Comparison of ENCODE assay signal across 15 cellular contexts in the genomic region with DNA sequence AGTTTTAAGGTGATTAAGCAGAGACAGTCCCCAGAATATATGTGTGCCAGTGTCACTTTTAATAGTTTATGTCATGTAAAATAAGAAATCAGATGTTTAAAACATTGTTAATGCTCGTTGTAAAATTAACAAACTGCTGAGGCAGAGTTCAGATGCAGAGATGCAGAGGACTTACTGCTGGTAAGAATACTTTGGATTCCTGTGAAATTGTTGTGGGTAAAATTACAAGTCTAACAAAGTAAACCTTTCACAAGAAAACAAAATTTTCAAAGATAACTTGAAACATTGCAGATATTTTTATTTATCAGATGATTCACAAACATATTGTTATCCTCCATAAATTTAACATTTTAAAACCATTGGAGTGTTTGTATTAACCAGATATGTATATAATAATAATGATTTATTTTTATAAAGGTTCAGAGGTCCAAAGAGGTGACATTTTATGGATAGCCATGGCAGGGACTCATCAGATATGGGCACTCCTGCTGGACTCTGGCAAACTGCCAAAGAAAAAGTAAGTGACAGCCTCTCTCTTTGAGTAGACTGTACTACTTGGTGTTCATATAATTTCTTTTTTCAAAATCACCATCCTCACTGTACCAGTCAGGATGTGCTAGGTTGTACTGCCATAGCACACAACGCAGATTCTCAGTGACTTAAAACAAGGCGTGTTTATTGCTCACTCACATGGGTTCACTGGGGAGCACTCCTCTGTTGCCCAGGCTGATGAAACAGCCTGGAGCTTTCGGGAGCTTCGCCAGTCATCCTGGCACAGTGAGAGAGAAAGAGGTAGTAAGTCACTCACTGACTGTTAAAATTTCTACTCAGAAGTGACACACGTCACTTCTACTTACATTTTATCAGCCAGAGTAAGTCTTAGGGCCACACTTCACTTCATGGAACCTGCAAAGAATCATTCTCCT. TPM values are rescaled to one million over a fixed set of nuclear protein-coding genes. Genes with fewer than 3 reads are reported as not detected.
DNase-seq lines count a peak whose midpoint lies in the region; ATAC-seq and TF ChIP-seq lines count a peak whose summit lies in the region.
"Had no signal": no experiment of that assay in that cellular context is flagged by ENCODE, and none has a peak within 500 bp of the region (broad histone marks: within the 10 kb centered on the region; RNA-seq: fewer than 3 reads in every experiment).

No MANE protein-coding gene starts in this region.

- no TSS peak for BruUV-seq in A673 (replicated peaks; lab: Mats Ljungman, UMichigan)

- no peak overlapping the region; the same call in 1 of the 2 replicates for H3K4me3 Mint-ChIP-seq in HFFc6
- no peak overlapping the region for H3K4me3 Mint-ChIP-seq in natural killer cell treated with Interleukin-12 subunit alpha and Interleukin-12 subunit beta and Interleukin-15 and Interleukin-18, amount 100 ng/mL, for 72 hours
- H3K4me3 Mint-ChIP-seq: effector memory CD8-positive, alpha-beta T cell; IgD-negative memory B cell had no signal

- TF ChIP-seq CTCF in A673 (conservative IDR thresholded peaks at IDR 0.05; ENCODE audit: low read depth, low read length) (no peak), HFFc6 (IDR thresholded peaks at IDR 0.05) (no peak), brain microvascular endothelial cell (IDR thresholded peaks at IDR 0.05; ENCODE audit: low read depth, low read length, missing control alignments) (no peak), right atrium auricular region (IDR thresholded peaks at IDR 0.05) (no peak), foreskin fibroblast (IDR thresholded peaks at IDR 0.05; ENCODE audit: low read depth, low read length) (no peak)

- peaks cover 17% of the 10 kb centered on the region for H3K4me1 ChIP-seq in A673 (ENCODE audit: insufficient read depth, low read length, poor library complexity, severe bottlenecking)
- peaks cover 0 to 30% of the 10 kb centered on the region in 2 donors for H3K4me1 ChIP-seq in right atrium auricular region
- H3K4me1 ChIP-seq: thyroid gland had no signal

- H3K9me3 ChIP-seq in A673 (ENCODE audit: low read depth, low read length, poor library complexity, severe bottlenecking) (no peaks in the 10 kb centered on the region), right atrium auricular region (no peaks in the 10 kb centered on the region)
- H3K9me3 ChIP-seq: psoas muscle, thyroid gland had no signal

- H3K27me3 ChIP-seq in A673 (replicated peaks; ENCODE audit: insufficient read depth, low read depth, low read length, poor library complexity) = no peaks in the 10 kb centered on the region
- no peaks in the 10 kb centered on the region for H3K27me3 ChIP-seq in brain microvascular endothelial cell (replicated peaks)
- H3K27me3 ChIP-seq in right atrium auricular region = no peaks in the 10 kb centered on the region
- H3K27me3 ChIP-seq: thyroid gland had no signal

- DNase-seq in A673 (ENCODE audit: low spot score) (peak; percentile 49), HFFc6 (peak; percentile 31), brain microvascular endothelial cell (peak; percentile 29), right atrium auricular region (ENCODE audit: low spot score) (no peak), RPMI8226 (no peak), foreskin fibroblast (no peak), D341Med (ENCODE audit: low spot score) (no peak)
- DNase-seq in natural killer cell treated with Interleukin-12 subunit alpha and Interleukin-12 subunit beta and Interleukin-15 and Interleukin-18, amount 100 ng/mL, for 72 hours (ENCODE audit: low spot score) = no peak
- DNase-seq: activated effector memory CD4-positive, alpha-beta T cell treated with Interleukin-2 at 50 U/mL for 16 hours; DND-41; effector memory CD8-positive, alpha-beta T cell; NCI-H187 treated with DMSO at 0.1 percent for 48 hours; psoas muscle; thyroid gland had no signal

- H3K27ac Mint-ChIP-seq in HFFc6 = 0 out of 2 replicates have a peak overlapping the region, but pooled peaks have one; percentile 4
- no peak overlapping the region for H3K27ac Mint-ChIP-seq in natural killer cell treated with Interleukin-12 subunit alpha and Interleukin-12 subunit beta and Interleukin-15 and Interleukin-18, amount 100 ng/mL, for 72 hours
- H3K27ac Mint-ChIP-seq: IgD-negative memory B cell had no signal

- peaks cover 22% of the 10 kb centered on the region for H3K36me3 Mint-ChIP-seq in HFFc6 (ENCODE audit: low read depth)
- H3K36me3 Mint-ChIP-seq in natural killer cell treated with Interleukin-12 subunit alpha and Interleukin-12 subunit beta and Interleukin-15 and Interleukin-18, amount 100 ng/mL, for 72 hours = peaks cover 6% of the 10 kb centered on the region

- H3K9me3 Mint-ChIP-seq in HFFc6 = no peaks in the 10 kb centered on the region
- no peaks in the 10 kb centered on the region for H3K9me3 Mint-ChIP-seq in natural killer cell treated with Interleukin-12 subunit alpha and Interleukin-12 subunit beta and Interleukin-15 and Interleukin-18, amount 100 ng/mL, for 72 hours
- H3K9me3 Mint-ChIP-seq: IgD-negative memory B cell had no signal

- in situ Hi-C loops in brain microvascular endothelial cell (cut with HindIII; ENCODE audit: low pct_ligation_motif_present, low sequenced_read_pairs) = no loop called here

- intact Hi-C loops in A673 (cut with micrococcal nuclease; ENCODE audit: unreplicated experiment) = no loop called here

- H3K4me1 Mint-ChIP-seq in HFFc6 (ENCODE audit: low read depth) = peaks cover 49% of the 10 kb centered on the region
- H3K4me1 Mint-ChIP-seq in natural killer cell treated with Interleukin-12 subunit alpha and Interleukin-12 subunit beta and Interleukin-15 and Interleukin-18, amount 100 ng/mL, for 72 hours (ENCODE audit: low read depth in 2 of 2) = peaks cover 0 to 6% of the 10 kb centered on the region in 2 donors
- H3K4me1 Mint-ChIP-seq: IgD-negative memory B cell had no signal

- H3K4me3 ChIP-seq in A673 (ENCODE audit: low read depth, low read length, poor library complexity, severe bottlenecking) (no peak overlapping the region), brain microvascular endothelial cell (ENCODE audit: low read depth, low read length) (no peak overlapping the region), right atrium auricular region (no peak overlapping the region), foreskin fibroblast (ENCODE audit: low read depth in 1 of 2, low read length in 2 of 2) (no peak overlapping the region)
- H3K4me3 ChIP-seq: psoas muscle, thyroid gland had no signal

- peak overlapping the region; percentile 9 for H3K27ac ChIP-seq in A673 (ENCODE audit: low read depth, low read length, poor library complexity, severe bottlenecking)
- no peak overlapping the region for H3K27ac ChIP-seq in brain microvascular endothelial cell
- peak overlapping the region; percentile 41 to 82 for H3K27ac ChIP-seq in right atrium auricular region
- H3K27ac ChIP-seq: psoas muscle, thyroid gland had no signal

- POLR2A ChIA-PET in A673 (lab: Charles Lee; ENCODE audit: low non-redundant PET) = no interaction called here

- CTCF ChIA-PET in A673 (lab: Charles Lee) = interaction anchor here (0.6 kb wide), 1 partner anchor 33 kb away, joined by 11 read pairs; no protein-coding TSS in a partner anchor

- no peak for ATAC-seq in natural killer cell treated with Interleukin-12 subunit alpha and Interleukin-12 subunit beta and Interleukin-15 and Interleukin-18, amount 100 ng/mL, for 72 hours
- ATAC-seq: effector memory CD8-positive, alpha-beta T cell had no signal

- H3K27me3 Mint-ChIP-seq in HFFc6 (ENCODE audit: insufficient read depth) = no peaks in the 10 kb centered on the region; the same call in 1 of the 2 replicates
- H3K27me3 Mint-ChIP-seq in natural killer cell treated with Interleukin-12 subunit alpha and Interleukin-12 subunit beta and Interleukin-15 and Interleukin-18, amount 100 ng/mL, for 72 hours = no peaks in the 10 kb centered on the region
- H3K27me3 Mint-ChIP-seq: effector memory CD8-positive, alpha-beta T cell; IgD-negative memory B cell had no signal

- peaks cover 19% of the 10 kb centered on the region for H3K36me3 ChIP-seq in A673 (ENCODE audit: insufficient read depth, low read length, poor library complexity, severe bottlenecking)
- H3K36me3 ChIP-seq in brain microvascular endothelial cell (replicated peaks) = peaks cover 7% of the 10 kb centered on the region
- peaks cover 15% of the 10 kb centered on the region for H3K36me3 ChIP-seq in right atrium auricular region

RNA-seq across cellular contexts. Expression of a gene that starts 43.5 kb away (rescaled TPM):
- total RNA-seq in A673 (2021) = 49.7 and 61.9 TPM in 2 replicates
- total RNA-seq in HFFc6 (2021; fragmentation: NEBNext Ultra II Directional; extraction: Animal tissue kit (Norgen Biotek cat#: 25700)) = 10 to 100 TPM; 24.0 to 27.4 (median 25.9) TPM
- total RNA-seq in right atrium auricular region = 10 to 100 TPM; 38.6 to 74.8 TPM
- 10 to 100 TPM; 30.2 to 47.5 TPM for total RNA-seq in natural killer cell treated with Interleukin-12 subunit alpha and Interleukin-12 subunit beta and Interleukin-15 and Interleukin-18, amount 100 ng/mL, for 72 hours

RNA-seq across cellular contexts. Expression of a gene that starts 44.1 kb away (rescaled TPM):
- total RNA-seq in A673 (2021) (62.4 and 75.6 TPM in 2 replicates), right atrium auricular region (1 to 10 TPM; 4.9 to 7.4 TPM)
- total RNA-seq in HFFc6 (2021; fragmentation: NEBNext Ultra II Directional; extraction: Animal tissue kit (Norgen Biotek cat#: 25700)) = 1 to 10 TPM; 4.9 to 6.1 (median 5.4) TPM
- 10 to 100 TPM; 10.7 to 11.4 TPM for total RNA-seq in natural killer cell treated with Interleukin-12 subunit alpha and Interleukin-12 subunit beta and Interleukin-15 and Interleukin-18, amount 100 ng/mL, for 72 hours

Comparison
In these comparisons a context has a peak if more than half of its experiments do, and no peak if none do; other contexts are left out.
1. DNase-seq: peak in A673 (single experiment), HFFc6 (single experiment) and brain microvascular endothelial cell (single experiment); none in right atrium auricular region (single experiment), RPMI8226 (single experiment), foreskin fibroblast (0 of 2), D341Med (single experiment) and natural killer cell treated with Interleukin-12 subunit alpha and Interleukin-12 subunit beta and Interleukin-15 and Interleukin-18, amount 100 ng/mL, for 72 hours (single experiment).